ENCODE assay signal across 8 cellular contexts in the genomic region with DNA sequence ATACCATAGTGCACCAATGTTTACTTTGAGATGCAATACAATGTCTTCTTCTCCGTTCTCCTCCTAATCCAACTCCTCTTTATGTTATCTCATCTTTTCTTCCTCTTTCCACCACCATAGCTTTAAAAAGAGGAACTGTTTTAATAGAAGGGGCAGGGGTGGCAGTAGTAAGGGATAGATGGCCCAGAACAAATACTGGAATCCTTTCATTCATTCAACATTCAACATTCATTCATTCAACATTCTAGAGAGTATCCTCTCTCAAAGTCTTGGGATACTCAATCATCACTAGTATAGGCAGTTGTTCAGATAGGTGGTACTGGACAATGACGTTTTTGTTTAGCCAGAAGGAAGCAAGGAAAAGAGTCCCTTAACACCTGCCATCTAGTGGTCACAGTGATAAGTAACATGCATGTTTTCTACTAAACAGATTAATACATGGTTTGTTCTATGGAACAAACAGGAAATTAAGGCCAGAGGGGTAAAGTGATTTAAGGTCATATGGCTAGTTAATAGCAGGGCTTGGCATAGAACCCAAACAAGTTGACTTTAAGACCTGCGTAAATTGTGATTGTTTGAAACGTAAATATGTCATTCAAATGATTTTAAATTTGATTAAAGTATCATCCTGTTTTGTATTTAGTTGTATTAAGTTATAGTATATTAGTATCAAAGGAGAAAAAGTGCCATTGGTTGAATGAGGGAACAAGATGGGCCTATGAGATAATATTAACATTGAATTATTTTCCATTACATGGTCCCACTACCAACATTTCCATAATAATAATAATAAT. TPM values are rescaled to one million over a fixed set of nuclear protein-coding genes. Genes with fewer than 3 reads are reported as not detected.
DNase-seq lines count a peak whose midpoint lies in the region; ATAC-seq, FAIRE-seq and TF ChIP-seq lines count a peak whose summit lies in the region.

No MANE protein-coding gene starts in this region.

- no peaks in the 10 kb centered on the region for H3K36me3 Mint-ChIP-seq in osteocyte (ENCODE audit: unreplicated experiment)

- no peaks in the 10 kb centered on the region for H3K36me3 ChIP-seq in Panc1 (ENCODE audit: control insufficient read depth, insufficient read depth, low read length)

- H3K27me3 ChIP-seq in Panc1 (ENCODE audit: control insufficient read depth, insufficient read depth, low read length), result peaks cover 2% of the 10 kb centered on the region; the same call in 1 of the 2 replicates

- peaks cover 10% of the 10 kb centered on the region for H3K27me3 Mint-ChIP-seq in osteocyte (ENCODE audit: unreplicated experiment)

- in situ Hi-C loops in Panc1 (cut with HindIII; ENCODE audit: low pct_unique_long_range_greater_than_20kb, low sequenced_read_pairs), result no loop called here

- no peak overlapping the region for H3K4me3 Mint-ChIP-seq in osteocyte (ENCODE audit: unreplicated experiment)

- no peaks in the 10 kb centered on the region for H3K9me3 ChIP-seq in Panc1 (ENCODE audit: control insufficient read depth, insufficient read depth, low read depth, low read length)

- no TSS peak for BruUV-seq in Panc1 (replicated peaks; lab: Mats Ljungman, UMichigan)

- H3K4me3 ChIP-seq in Panc1 (ENCODE audit: low read depth in 2 of 2, low read length in 2 of 2) (no peak overlapping the region), coronary artery (no peak overlapping the region)

- no peak for ATAC-seq in Panc1
- no peak for ATAC-seq in HG02852 (IDR thresholded peaks at IDR 0.05; ENCODE audit: unreplicated experiment)
- ATAC-seq in HG03139 (IDR thresholded peaks at IDR 0.05; ENCODE audit: unreplicated experiment), result no peak

- H3K9me3 Mint-ChIP-seq in osteocyte (ENCODE audit: unreplicated experiment), result peaks cover 4% of the 10 kb centered on the region

- TF ChIP-seq CTCF in LNCAP (IDR thresholded peaks at IDR 0.05), result peak; percentile 82
- peak; percentile 79; the same call in 1 of the 2 replicates for TF ChIP-seq CTCF in Panc1 (IDR thresholded peaks at IDR 0.05)
- peak; percentile 59 for TF ChIP-seq CTCF in osteocyte (IDR thresholded peaks at IDR 0.05)
- TF ChIP-seq CTCF in coronary artery (IDR thresholded peaks at IDR 0.05), result no peak

- DNase-seq in Panc1 (ENCODE audit: low read depth, low spot score) (peak; percentile 24), epidermal melanocyte (ENCODE audit: insufficient read length, low spot score) (peak; percentile 52), osteocyte (ENCODE audit: extremely low spot score, unreplicated experiment) (no peak), coronary artery (ENCODE audit: low spot score) (no peak)

- POLR2A ChIA-PET in Panc1 (lab: Charles Lee), result no interaction called here

- FAIRE-seq in G401.6 (lab: Jason Lieb, UNC), result peak; percentile 77

- CTCF ChIA-PET in Panc1 (lab: Charles Lee), result no interaction called here

- 0 out of 2 replicates have a peak, but pooled peaks cover 7% of the 10 kb centered on the region for H3K4me1 ChIP-seq in Panc1 (ENCODE audit: control insufficient read depth, insufficient read depth, low read length)

- intact Hi-C loops in Panc1 (cut with micrococcal nuclease; ENCODE audit: unreplicated experiment), result no loop called here

- H3K4me1 Mint-ChIP-seq in osteocyte (ENCODE audit: unreplicated experiment), result peaks cover 17% of the 10 kb centered on the region

- no peak overlapping the region for H3K27ac Mint-ChIP-seq in osteocyte (ENCODE audit: unreplicated experiment)

- H3K27ac ChIP-seq in Panc1 (ENCODE audit: low read length), result no peak overlapping the region
- H3K27ac ChIP-seq in coronary artery, result no peak overlapping the region

RNA-seq across cellular contexts. Expression of a gene that starts 26.9 kb away (rescaled TPM):
- total RNA-seq in Panc1 (2021; ENCODE audit: unreplicated experiment), result 7.8 TPM
- 9.6 TPM for polyA plus RNA-seq in Panc1 (2012; ENCODE audit: insufficient read length)
- 0.57 and 1.2 TPM in 2 replicates for total RNA-seq in osteocyte

Comparison
In these comparisons a context has a peak if more than half of its experiments do, and no peak if none do; other contexts are left out.
1. DNase-seq: peak in Panc1 (single experiment) and epidermal melanocyte (single experiment); none in osteocyte (single experiment) and coronary artery (single experiment).